ENCODE assay signal across 1 cellular context in the genomic region with DNA sequence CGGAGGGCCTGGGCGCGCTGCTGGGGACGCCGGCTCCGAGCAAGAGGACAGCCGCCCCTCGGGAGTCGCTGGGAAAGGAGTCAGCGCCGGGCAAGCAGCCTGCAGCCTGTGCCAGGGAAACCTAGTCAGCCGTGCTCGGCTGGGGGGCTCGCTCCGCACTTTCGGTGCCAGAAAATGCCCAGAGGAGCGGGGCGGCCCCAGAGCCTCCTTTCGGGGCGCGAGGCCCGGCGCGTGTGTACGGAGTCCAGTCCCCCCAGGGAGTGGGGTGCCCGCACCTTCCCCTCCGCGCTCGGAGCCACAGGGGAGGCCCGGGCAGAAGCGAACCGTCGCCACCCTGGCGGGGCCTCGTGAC.
TF ChIP-seq lines count a peak whose summit lies in the region.

No MANE protein-coding gene starts in this region.

TF ChIP-seq in HepG2, 621 proteins besides CTCF, POLR2A, EP300 and RAD21 (continued from another document):
- TF ChIP-seq, protein P1, sequence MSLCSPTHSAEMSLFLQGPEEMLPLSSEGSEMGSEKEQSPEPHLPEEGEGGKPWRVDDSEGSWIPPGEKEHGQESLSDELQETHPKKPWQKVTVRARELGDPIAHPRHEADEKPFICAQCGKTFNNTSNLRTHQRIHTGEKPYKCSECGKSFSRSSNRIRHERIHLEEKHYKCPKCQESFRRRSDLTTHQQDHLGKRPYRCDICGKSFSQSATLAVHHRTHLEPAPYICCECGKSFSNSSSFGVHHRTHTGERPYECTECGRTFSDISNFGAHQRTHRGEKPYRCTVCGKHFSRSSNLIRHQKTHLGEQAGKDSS (CRISPR knock-in tag; IDR thresholded peaks at IDR 0.05; ENCODE audit: borderline replicate concordance, low read depth): no peak
- no peak for TF ChIP-seq ZKSCAN5 (CRISPR knock-in tag; IDR thresholded peaks at IDR 0.05)
- no peak for TF ChIP-seq ZNF143 (CRISPR knock-in tag; IDR thresholded peaks at IDR 0.05)
- TF ChIP-seq, protein P2, sequence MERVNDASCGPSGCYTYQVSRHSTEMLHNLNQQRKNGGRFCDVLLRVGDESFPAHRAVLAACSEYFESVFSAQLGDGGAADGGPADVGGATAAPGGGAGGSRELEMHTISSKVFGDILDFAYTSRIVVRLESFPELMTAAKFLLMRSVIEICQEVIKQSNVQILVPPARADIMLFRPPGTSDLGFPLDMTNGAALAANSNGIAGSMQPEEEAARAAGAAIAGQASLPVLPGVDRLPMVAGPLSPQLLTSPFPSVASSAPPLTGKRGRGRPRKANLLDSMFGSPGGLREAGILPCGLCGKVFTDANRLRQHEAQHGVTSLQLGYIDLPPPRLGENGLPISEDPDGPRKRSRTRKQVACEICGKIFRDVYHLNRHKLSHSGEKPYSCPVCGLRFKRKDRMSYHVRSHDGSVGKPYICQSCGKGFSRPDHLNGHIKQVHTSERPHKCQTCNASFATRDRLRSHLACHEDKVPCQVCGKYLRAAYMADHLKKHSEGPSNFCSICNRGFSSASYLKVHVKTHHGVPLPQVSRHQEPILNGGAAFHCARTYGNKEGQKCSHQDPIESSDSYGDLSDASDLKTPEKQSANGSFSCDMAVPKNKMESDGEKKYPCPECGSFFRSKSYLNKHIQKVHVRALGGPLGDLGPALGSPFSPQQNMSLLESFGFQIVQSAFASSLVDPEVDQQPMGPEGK (CRISPR knock-in tag; IDR thresholded peaks at IDR 0.05): 0 out of 2 replicates have a peak, but pooled peaks have one; percentile 4
- TF ChIP-seq, protein P3, sequence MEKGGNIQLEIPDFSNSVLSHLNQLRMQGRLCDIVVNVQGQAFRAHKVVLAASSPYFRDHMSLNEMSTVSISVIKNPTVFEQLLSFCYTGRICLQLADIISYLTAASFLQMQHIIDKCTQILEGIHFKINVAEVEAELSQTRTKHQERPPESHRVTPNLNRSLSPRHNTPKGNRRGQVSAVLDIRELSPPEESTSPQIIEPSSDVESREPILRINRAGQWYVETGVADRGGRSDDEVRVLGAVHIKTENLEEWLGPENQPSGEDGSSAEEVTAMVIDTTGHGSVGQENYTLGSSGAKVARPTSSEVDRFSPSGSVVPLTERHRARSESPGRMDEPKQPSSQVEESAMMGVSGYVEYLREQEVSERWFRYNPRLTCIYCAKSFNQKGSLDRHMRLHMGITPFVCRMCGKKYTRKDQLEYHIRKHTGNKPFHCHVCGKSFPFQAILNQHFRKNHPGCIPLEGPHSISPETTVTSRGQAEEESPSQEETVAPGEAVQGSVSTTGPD (CRISPR knock-in tag; IDR thresholded peaks at IDR 0.05): no peak
- TF ChIP-seq TAF15 (IDR thresholded peaks at IDR 0.05; ENCODE audit: low read depth, low read length, poor library complexity, severe bottlenecking): no peak
- no peak for TF ChIP-seq HMG20B (CRISPR knock-in tag; conservative IDR thresholded peaks at IDR 0.05)
- TF ChIP-seq, protein P4, sequence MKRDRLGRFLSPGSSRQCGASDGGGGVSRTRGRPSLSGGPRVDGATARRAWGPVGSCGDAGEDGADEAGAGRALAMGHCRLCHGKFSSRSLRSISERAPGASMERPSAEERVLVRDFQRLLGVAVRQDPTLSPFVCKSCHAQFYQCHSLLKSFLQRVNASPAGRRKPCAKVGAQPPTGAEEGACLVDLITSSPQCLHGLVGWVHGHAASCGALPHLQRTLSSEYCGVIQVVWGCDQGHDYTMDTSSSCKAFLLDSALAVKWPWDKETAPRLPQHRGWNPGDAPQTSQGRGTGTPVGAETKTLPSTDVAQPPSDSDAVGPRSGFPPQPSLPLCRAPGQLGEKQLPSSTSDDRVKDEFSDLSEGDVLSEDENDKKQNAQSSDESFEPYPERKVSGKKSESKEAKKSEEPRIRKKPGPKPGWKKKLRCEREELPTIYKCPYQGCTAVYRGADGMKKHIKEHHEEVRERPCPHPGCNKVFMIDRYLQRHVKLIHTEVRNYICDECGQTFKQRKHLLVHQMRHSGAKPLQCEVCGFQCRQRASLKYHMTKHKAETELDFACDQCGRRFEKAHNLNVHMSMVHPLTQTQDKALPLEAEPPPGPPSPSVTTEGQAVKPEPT (CRISPR knock-in tag; IDR thresholded peaks at IDR 0.05; ENCODE audit: low read depth): peak; percentile 12; the same call in 1 of the 2 replicates
- TF ChIP-seq, protein P5, sequence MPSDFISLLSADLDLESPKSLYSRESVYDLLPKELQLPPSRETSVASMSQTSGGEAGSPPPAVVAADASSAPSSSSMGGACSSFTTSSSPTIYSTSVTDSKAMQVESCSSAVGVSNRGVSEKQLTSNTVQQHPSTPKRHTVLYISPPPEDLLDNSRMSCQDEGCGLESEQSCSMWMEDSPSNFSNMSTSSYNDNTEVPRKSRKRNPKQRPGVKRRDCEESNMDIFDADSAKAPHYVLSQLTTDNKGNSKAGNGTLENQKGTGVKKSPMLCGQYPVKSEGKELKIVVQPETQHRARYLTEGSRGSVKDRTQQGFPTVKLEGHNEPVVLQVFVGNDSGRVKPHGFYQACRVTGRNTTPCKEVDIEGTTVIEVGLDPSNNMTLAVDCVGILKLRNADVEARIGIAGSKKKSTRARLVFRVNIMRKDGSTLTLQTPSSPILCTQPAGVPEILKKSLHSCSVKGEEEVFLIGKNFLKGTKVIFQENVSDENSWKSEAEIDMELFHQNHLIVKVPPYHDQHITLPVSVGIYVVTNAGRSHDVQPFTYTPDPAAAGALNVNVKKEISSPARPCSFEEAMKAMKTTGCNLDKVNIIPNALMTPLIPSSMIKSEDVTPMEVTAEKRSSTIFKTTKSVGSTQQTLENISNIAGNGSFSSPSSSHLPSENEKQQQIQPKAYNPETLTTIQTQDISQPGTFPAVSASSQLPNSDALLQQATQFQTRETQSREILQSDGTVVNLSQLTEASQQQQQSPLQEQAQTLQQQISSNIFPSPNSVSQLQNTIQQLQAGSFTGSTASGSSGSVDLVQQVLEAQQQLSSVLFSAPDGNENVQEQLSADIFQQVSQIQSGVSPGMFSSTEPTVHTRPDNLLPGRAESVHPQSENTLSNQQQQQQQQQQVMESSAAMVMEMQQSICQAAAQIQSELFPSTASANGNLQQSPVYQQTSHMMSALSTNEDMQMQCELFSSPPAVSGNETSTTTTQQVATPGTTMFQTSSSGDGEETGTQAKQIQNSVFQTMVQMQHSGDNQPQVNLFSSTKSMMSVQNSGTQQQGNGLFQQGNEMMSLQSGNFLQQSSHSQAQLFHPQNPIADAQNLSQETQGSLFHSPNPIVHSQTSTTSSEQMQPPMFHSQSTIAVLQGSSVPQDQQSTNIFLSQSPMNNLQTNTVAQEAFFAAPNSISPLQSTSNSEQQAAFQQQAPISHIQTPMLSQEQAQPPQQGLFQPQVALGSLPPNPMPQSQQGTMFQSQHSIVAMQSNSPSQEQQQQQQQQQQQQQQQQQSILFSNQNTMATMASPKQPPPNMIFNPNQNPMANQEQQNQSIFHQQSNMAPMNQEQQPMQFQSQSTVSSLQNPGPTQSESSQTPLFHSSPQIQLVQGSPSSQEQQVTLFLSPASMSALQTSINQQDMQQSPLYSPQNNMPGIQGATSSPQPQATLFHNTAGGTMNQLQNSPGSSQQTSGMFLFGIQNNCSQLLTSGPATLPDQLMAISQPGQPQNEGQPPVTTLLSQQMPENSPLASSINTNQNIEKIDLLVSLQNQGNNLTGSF (CRISPR knock-in tag; IDR thresholded peaks at IDR 0.05): peak; percentile 54; the same call in 1 of the 2 replicates
- no peak for TF ChIP-seq BHLHE40 (IDR thresholded peaks at IDR 0.05; ENCODE audit: low read length)
- TF ChIP-seq ZBTB20 (CRISPR knock-in tag; IDR thresholded peaks at IDR 0.05; ENCODE audit: borderline replicate concordance, low read depth): no peak
- TF ChIP-seq GATAD1 (CRISPR knock-in tag; IDR thresholded peaks at IDR 0.05): no peak
- TF ChIP-seq ZNF547 (CRISPR knock-in tag; IDR thresholded peaks at IDR 0.05): no peak
- no peak for TF ChIP-seq KLF9 (CRISPR knock-in tag; IDR thresholded peaks at IDR 0.05; ENCODE audit: low read depth)
- TF ChIP-seq ATF7-NPFF (CRISPR knock-in tag; IDR thresholded peaks at IDR 0.05; ENCODE audit: low read depth): 0 out of 2 replicates have a peak, but pooled peaks have one; percentile 57
- no peak for TF ChIP-seq ZSCAN9 (CRISPR knock-in tag; IDR thresholded peaks at IDR 0.05; ENCODE audit: borderline replicate concordance)
- no peak for TF ChIP-seq NFE2L2 (IDR thresholded peaks at IDR 0.05; ENCODE audit: low read length)
- TF ChIP-seq ZC3H13 (CRISPR knock-in tag; IDR thresholded peaks at IDR 0.05): peak; percentile 87; the same call in 1 of the 2 replicates
- TF ChIP-seq, protein P6, sequence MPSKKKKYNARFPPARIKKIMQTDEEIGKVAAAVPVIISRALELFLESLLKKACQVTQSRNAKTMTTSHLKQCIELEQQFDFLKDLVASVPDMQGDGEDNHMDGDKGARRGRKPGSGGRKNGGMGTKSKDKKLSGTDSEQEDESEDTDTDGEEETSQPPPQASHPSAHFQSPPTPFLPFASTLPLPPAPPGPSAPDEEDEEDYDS (CRISPR knock-in tag; IDR thresholded peaks at IDR 0.05): peak; percentile 18; the same call in 1 of the 2 replicates
- TF ChIP-seq, protein P7, sequence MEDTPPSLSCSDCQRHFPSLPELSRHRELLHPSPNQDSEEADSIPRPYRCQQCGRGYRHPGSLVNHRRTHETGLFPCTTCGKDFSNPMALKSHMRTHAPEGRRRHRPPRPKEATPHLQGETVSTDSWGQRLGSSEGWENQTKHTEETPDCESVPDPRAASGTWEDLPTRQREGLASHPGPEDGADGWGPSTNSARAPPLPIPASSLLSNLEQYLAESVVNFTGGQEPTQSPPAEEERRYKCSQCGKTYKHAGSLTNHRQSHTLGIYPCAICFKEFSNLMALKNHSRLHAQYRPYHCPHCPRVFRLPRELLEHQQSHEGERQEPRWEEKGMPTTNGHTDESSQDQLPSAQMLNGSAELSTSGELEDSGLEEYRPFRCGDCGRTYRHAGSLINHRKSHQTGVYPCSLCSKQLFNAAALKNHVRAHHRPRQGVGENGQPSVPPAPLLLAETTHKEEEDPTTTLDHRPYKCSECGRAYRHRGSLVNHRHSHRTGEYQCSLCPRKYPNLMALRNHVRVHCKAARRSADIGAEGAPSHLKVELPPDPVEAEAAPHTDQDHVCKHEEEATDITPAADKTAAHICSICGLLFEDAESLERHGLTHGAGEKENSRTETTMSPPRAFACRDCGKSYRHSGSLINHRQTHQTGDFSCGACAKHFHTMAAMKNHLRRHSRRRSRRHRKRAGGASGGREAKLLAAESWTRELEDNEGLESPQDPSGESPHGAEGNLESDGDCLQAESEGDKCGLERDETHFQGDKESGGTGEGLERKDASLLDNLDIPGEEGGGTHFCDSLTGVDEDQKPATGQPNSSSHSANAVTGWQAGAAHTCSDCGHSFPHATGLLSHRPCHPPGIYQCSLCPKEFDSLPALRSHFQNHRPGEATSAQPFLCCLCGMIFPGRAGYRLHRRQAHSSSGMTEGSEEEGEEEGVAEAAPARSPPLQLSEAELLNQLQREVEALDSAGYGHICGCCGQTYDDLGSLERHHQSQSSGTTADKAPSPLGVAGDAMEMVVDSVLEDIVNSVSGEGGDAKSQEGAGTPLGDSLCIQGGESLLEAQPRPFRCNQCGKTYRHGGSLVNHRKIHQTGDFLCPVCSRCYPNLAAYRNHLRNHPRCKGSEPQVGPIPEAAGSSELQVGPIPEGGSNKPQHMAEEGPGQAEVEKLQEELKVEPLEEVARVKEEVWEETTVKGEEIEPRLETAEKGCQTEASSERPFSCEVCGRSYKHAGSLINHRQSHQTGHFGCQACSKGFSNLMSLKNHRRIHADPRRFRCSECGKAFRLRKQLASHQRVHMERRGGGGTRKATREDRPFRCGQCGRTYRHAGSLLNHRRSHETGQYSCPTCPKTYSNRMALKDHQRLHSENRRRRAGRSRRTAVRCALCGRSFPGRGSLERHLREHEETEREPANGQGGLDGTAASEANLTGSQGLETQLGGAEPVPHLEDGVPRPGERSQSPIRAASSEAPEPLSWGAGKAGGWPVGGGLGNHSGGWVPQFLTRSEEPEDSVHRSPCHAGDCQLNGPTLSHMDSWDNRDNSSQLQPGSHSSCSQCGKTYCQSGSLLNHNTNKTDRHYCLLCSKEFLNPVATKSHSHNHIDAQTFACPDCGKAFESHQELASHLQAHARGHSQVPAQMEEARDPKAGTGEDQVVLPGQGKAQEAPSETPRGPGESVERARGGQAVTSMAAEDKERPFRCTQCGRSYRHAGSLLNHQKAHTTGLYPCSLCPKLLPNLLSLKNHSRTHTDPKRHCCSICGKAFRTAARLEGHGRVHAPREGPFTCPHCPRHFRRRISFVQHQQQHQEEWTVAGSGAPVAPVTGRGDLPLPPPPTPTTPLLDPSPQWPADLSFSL (CRISPR knock-in tag; IDR thresholded peaks at IDR 0.05): 0 out of 2 replicates have a peak, but pooled peaks have one; percentile 30
- TF ChIP-seq, protein P8, sequence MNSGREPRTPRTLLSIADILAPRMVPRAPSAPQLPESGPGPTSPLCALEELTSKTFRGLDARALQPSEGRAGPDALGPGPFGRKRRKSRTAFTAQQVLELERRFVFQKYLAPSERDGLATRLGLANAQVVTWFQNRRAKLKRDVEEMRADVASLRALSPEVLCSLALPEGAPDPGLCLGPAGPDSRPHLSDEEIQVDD (CRISPR knock-in tag; IDR thresholded peaks at IDR 0.05; ENCODE audit: borderline replicate concordance): no peak
- no peak for TF ChIP-seq PCBP1 (IDR thresholded peaks at IDR 0.05; ENCODE audit: borderline replicate concordance, low read depth, low read length)
- TF ChIP-seq MAF1 (CRISPR knock-in tag; IDR thresholded peaks at IDR 0.05; ENCODE audit: borderline replicate concordance): 0 out of 2 replicates have a peak, but pooled peaks have one; percentile 12
- no peak for TF ChIP-seq EZH2 (conservative IDR thresholded peaks at IDR 0.05; ENCODE audit: low read depth, low read length)
